In the genomic region with DNA sequence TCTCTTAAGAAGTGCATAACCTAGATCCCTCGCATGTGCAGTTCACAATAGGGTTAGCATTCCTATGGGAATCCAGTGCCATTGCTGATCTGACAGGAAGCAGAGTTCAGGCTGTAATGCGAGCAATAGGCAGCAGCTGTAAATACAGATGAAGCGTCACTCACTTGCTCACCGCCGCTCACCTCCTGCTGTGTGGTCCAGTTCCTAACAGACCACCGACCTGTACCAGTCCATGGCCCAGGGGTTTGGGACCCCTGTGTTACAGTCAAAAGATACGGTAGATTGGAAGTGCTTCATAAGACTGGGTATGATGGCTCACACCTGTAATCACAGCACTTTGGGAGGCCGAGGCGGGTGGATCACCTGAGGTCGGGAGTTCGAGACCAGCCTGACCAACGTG, we compare ENCODE assay signal across 20 cellular contexts. TPM values are rescaled to one million over a fixed set of nuclear protein-coding genes. Genes with fewer than 3 reads are reported as not detected.
A peak's percentile ranks its signal among the peaks of the same experiment; 100 is the strongest.
DNase-seq lines count a peak whose midpoint lies in the region; ATAC-seq, FAIRE-seq and TF ChIP-seq lines count a peak whose summit lies in the region.
"Had no signal": no experiment of that assay in that cellular context is flagged by ENCODE, and none has a peak within 500 bp of the region (broad histone marks: within the 10 kb centered on the region; RNA-seq: fewer than 3 reads in every experiment).

No MANE protein-coding gene starts in this region.

- H3K4me1 ChIP-seq in CD4-positive, alpha-beta memory T cell (ENCODE audit: insufficient read depth, low read length): peaks cover 39% of the 10 kb centered on the region
- H3K4me1 ChIP-seq in K562 (replicated peaks in 1 of 2; ENCODE audit: control insufficient read depth in 2 of 2, insufficient read depth in 2 of 2, low read length in 2 of 2): peaks cover 24 to 43% of the 10 kb centered on the region in 2 experiments
- peaks cover 2 to 13% of the 10 kb centered on the region in 2 donors for H3K4me1 ChIP-seq in neuronal stem cell (ENCODE audit: control insufficient read depth in 2 of 2, insufficient read depth in 1 of 2, low read depth in 1 of 2, low read length in 2 of 2)

- H3K27ac ChIP-seq in CD4-positive, alpha-beta memory T cell (ENCODE audit: low read depth, low read length): no peak overlapping the region
- peak overlapping the region; percentile 46; the same call in 2 of the 3 replicates for H3K27ac ChIP-seq in K562 (ENCODE audit: extremely low read depth, low read depth, low read length)
- H3K27ac ChIP-seq in neuronal stem cell (replicated peaks; ENCODE audit: low read length): no peak overlapping the region
- H3K27ac ChIP-seq: BLaER1 treated with 17β-estradiol and CSF1 and Interleukin-3, amounts not matched to agents 10 nM and 100 nM; pancreas; uterus had no signal

- H3K4me1 Mint-ChIP-seq in CD4-positive, alpha-beta memory T cell: peaks cover 41 to 56% (median 50%) of the 10 kb centered on the region in 4 donors

- TF ChIP-seq POLR2A in K562 (conservative IDR thresholded peaks at IDR 0.05) (no peak; the same call in 1 of the 2 replicates), GM18505 (IDR thresholded peaks at IDR 0.05; ENCODE audit: borderline replicate concordance, extremely low read depth, insufficient read depth, insufficient read length) (no peak)

- H3K9ac ChIP-seq in K562 (ENCODE audit: insufficient read depth in 1 of 2, low read depth in 2 of 2, low read length in 2 of 2) (peak overlapping the region; percentile 83 to 97), neuronal stem cell (ENCODE audit: low read depth, low read length, poor library complexity) (no peak overlapping the region)
- H3K9ac ChIP-seq: BLaER1 treated with 17β-estradiol and CSF1 and Interleukin-3, amounts not matched to agents 10 nM and 100 nM had no signal

- H3K79me2 ChIP-seq in K562 (ENCODE audit: control insufficient read depth, insufficient read depth, low read length): peaks cover 99% of the 10 kb centered on the region

- intact Hi-C loops in CD4-positive, alpha-beta memory T cell (cut with micrococcal nuclease): no loop called here
- intact Hi-C loops in K562 (cut with micrococcal nuclease): no loop called here

- no peak overlapping the region for H4K91ac ChIP-seq in neuronal stem cell (ENCODE audit: low read depth, low read length, poor library complexity)

- TF ChIP-seq CTCF in K562 (IDR thresholded peaks at IDR 0.05 in 2 of 3, conservative IDR thresholded peaks at IDR 0.05 in 1 of 3; ENCODE audit: insufficient read depth in 2 of 3, low read depth in 1 of 3, low read length in 3 of 3): no peak

- H3K9me1 ChIP-seq in K562 (ENCODE audit: control insufficient read depth, insufficient read depth, low read length): no peaks in the 10 kb centered on the region

- H2AFZ ChIP-seq in K562 (ENCODE audit: low read depth, low read length) (no peak overlapping the region), neuronal stem cell (ENCODE audit: low read length) (no peak overlapping the region)

- FAIRE-seq in K562 (lab: Jason Lieb, UNC): no peak
- FAIRE-seq in HTR-8/SVneo (lab: Jason Lieb, UNC): no peak
- FAIRE-seq: HepG2, islet of Langerhans, pancreas, RCC 7860 had no signal

- ATAC-seq in K562 (no peak), GM18505 (IDR thresholded peaks at IDR 0.05; ENCODE audit: unreplicated experiment) (no peak)
- ATAC-seq: heart right ventricle; pancreas; stimulated activated naive CD8-positive, alpha-beta T cell treated with anti-CD3 and anti-CD28 coated beads, Interleukin-15, amount 100 ng/mL, for 72 hours had no signal

- no peak overlapping the region for H2BK15ac ChIP-seq in neuronal stem cell (ENCODE audit: low read length)

- peak overlapping the region; percentile 94 for H3K14ac ChIP-seq in neuronal stem cell (ENCODE audit: low read length)

- H3K4me3 Mint-ChIP-seq in CD4-positive, alpha-beta memory T cell: peak overlapping the region in 1 of 8 donors; percentile 89
- H3K4me3 Mint-ChIP-seq: activated naive CD8-positive, alpha-beta T cell treated with anti-CD3 and anti-CD28 coated beads, Interleukin-2, amount 10 ng/mL, durations not matched to agents 7 days and 5 days; mesothelial cell of epicardium had no signal

- H4K20me1 ChIP-seq in K562 (replicated peaks; ENCODE audit: control insufficient read depth, insufficient read depth, low read length): no peaks in the 10 kb centered on the region

- CTCF ChIA-PET in CD4-positive, alpha-beta memory T cell (lab: Charles Lee; ENCODE audit: partially characterized antibody): interaction anchor here (4.2 to 9.5 kb wide), 2 partner anchors 21 to 68 kb away, joined by 21 to 68 read pairs; no protein-coding TSS in a partner anchor
- CTCF ChIA-PET in K562 (lab: Yijun Ruan, JAX; ENCODE audit: low intra/inter-chr PET ratio): no interaction called here

- WGBS in K562 (ENCODE audit: insufficient coverage, low coverage, missing lambda C conversion rate): 2% methylated on average over 12 of the region's 12 CpGs
- WGBS in neuronal stem cell (ENCODE audit: extremely low coverage in 2 of 2, insufficient read length in 2 of 2, insufficient replicate concordance in 1 of 2), 2 donors: no CpG with 5 or more reads among the region's 12 CpGs

- peaks cover 30% of the 10 kb centered on the region for H3K36me3 ChIP-seq in CD4-positive, alpha-beta memory T cell (ENCODE audit: insufficient read depth, low read length)
- H3K36me3 ChIP-seq in K562 (ENCODE audit: control insufficient read depth, insufficient read depth, low read length) (peaks cover 68% of the 10 kb centered on the region), neuronal stem cell (replicated peaks in 1 of 2; ENCODE audit: control insufficient read depth in 2 of 2, insufficient read depth in 2 of 2, low read length in 2 of 2) (no peaks in the 10 kb centered on the region)
- H3K36me3 ChIP-seq: uterus had no signal

- DNase-seq in NCI-H82 (lab: John Stamatoyannopoulos, UW): peak; percentile 54
- DNase-seq in NCI-H82 treated with DMSO at 0.1 percent for 48 hours (lab: John Stamatoyannopoulos, UW; ENCODE audit: unreplicated experiment): no peak
- DNase-seq in CD4-positive, alpha-beta memory T cell: no peak
- no peak for DNase-seq in K562 (ENCODE audit: extremely low read depth in 1 of 4, low spot score in 3 of 4)
- no peak for DNase-seq in neuronal stem cell (ENCODE audit: low spot score)
- no peak for DNase-seq in MV-4-11 (lab: John Stamatoyannopoulos, UW)
- DNase-seq in HTR-8/SVneo (ENCODE audit: insufficient read length, low spot score): no peak
- DNase-seq: activated naive CD8-positive, alpha-beta T cell treated with anti-CD3 and anti-CD28 coated beads, Interleukin-2, amount 10 ng/mL, durations not matched to agents 7 days and 5 days; effector memory CD4-positive, alpha-beta T cell; NCI-H2081; stimulated activated naive CD8-positive, alpha-beta T cell treated with anti-CD3 and anti-CD28 coated beads, Interleukin-15, amount 100 ng/mL, for 72 hours had no signal

- no peaks in the 10 kb centered on the region for H3K27me3 Mint-ChIP-seq in CD4-positive, alpha-beta memory T cell
- H3K27me3 Mint-ChIP-seq: activated naive CD8-positive, alpha-beta T cell treated with anti-CD3 and anti-CD28 coated beads, Interleukin-2, amount 10 ng/mL, durations not matched to agents 7 days and 5 days; stimulated activated naive CD8-positive, alpha-beta T cell treated with anti-CD3 and anti-CD28 coated beads, Interleukin-15, amount 100 ng/mL, for 72 hours had no signal

- POLR2A ChIA-PET in CD4-positive, alpha-beta memory T cell (lab: Charles Lee; ENCODE audit: partially characterized antibody): interaction anchor here (1.9 to 11.0 kb wide), 3 partner anchors 17 to 69 kb away, joined by 8 to 255 read pairs (median 137); partner anchors contain the start of gene STAT5B
- POLR2A ChIA-PET in K562 (lab: Yijun Ruan, JAX): interaction anchor here (0.8 to 2.7 kb wide), 6 partner anchors 10 to 69 kb away, joined by 3 to 13 read pairs (median 6); no protein-coding TSS in a partner anchor

- H3K4ac ChIP-seq in neuronal stem cell (ENCODE audit: low read length): no peak overlapping the region

- BruUV-seq in K562 (replicated peaks; lab: Mats Ljungman, UMichigan): no TSS peak

- H2BK12ac ChIP-seq in neuronal stem cell (ENCODE audit: low read length): no peak overlapping the region

- H2BK5ac ChIP-seq in neuronal stem cell (ENCODE audit: low read length): no peak overlapping the region

- H3K4me2 ChIP-seq in K562 (ENCODE audit: insufficient read depth, low read length): peak overlapping the region; percentile 88
- no peak overlapping the region for H3K4me2 ChIP-seq in neuronal stem cell (ENCODE audit: insufficient read depth, low read length, poor library complexity, severe bottlenecking)

- H3K36me3 Mint-ChIP-seq in CD4-positive, alpha-beta memory T cell: peaks cover 25 to 65% of the 10 kb centered on the region in 2 donors
- H3K36me3 Mint-ChIP-seq: mesothelial cell of epicardium had no signal

- H3K27me3 ChIP-seq in CD4-positive, alpha-beta memory T cell (ENCODE audit: insufficient read depth, low read length): no peaks in the 10 kb centered on the region
- H3K27me3 ChIP-seq in K562 (ENCODE audit: control insufficient read depth in 2 of 2, insufficient read depth in 2 of 2, low read length in 2 of 2) (no peaks in the 10 kb centered on the region), neuronal stem cell (ENCODE audit: control insufficient read depth in 3 of 3, insufficient read depth in 3 of 3, low read depth in 1 of 3, low read length in 3 of 3) (peaks cover 7 to 46% (median 38%) of the 10 kb centered on the region in 3 experiments)
- H3K27me3 ChIP-seq: heart right ventricle, pancreas, uterus had no signal

- H3K9me3 Mint-ChIP-seq in CD4-positive, alpha-beta memory T cell: no peaks in the 10 kb centered on the region
- H3K9me3 Mint-ChIP-seq: activated naive CD8-positive, alpha-beta T cell treated with anti-CD3 and anti-CD28 coated beads, Interleukin-2, amount 10 ng/mL, durations not matched to agents 7 days and 5 days; mesothelial cell of epicardium; stimulated activated naive CD8-positive, alpha-beta T cell treated with anti-CD3 and anti-CD28 coated beads, Interleukin-15, amount 100 ng/mL, for 72 hours had no signal

- no peak overlapping the region for H3K4me3 ChIP-seq in CD4-positive, alpha-beta memory T cell (ENCODE audit: low read length in 2 of 2)
- peak overlapping the region; percentile 88 for H3K4me3 ChIP-seq in K562
- H3K4me3 ChIP-seq in neuronal stem cell (ENCODE audit: low read length in 2 of 2): no peak overlapping the region
- H3K4me3 ChIP-seq: BLaER1 treated with 17β-estradiol and CSF1 and Interleukin-3, amounts not matched to agents 10 nM and 100 nM; heart right ventricle; pancreas; uterus had no signal

- no peak overlapping the region for H4K8ac ChIP-seq in neuronal stem cell (ENCODE audit: low read depth, low read length)

- no peak overlapping the region for H3K18ac ChIP-seq in neuronal stem cell (ENCODE audit: low read length)

- peaks cover 2% of the 10 kb centered on the region for H3K79me1 ChIP-seq in neuronal stem cell (ENCODE audit: low read depth, low read length)

- TF ChIP-seq RAD21 in K562 (CRISPR knock-in tag; conservative IDR thresholded peaks at IDR 0.05 in 1 of 2, IDR thresholded peaks at IDR 0.05 in 1 of 2): no peak

- TF ChIP-seq EP300 in K562 (IDR thresholded peaks at IDR 0.05; ENCODE audit: low read length): no peak

- no peak overlapping the region for H2AK5ac ChIP-seq in neuronal stem cell (ENCODE audit: low read depth, low read length)

- H3K23ac ChIP-seq in neuronal stem cell (ENCODE audit: low read depth, low read length, poor library complexity): no peak overlapping the region

- peak overlapping the region; percentile 11 to 93 (median 38) for H3K27ac Mint-ChIP-seq in CD4-positive, alpha-beta memory T cell
- H3K27ac Mint-ChIP-seq: mesothelial cell of epicardium had no signal

- no peak overlapping the region for H2BK120ac ChIP-seq in neuronal stem cell (ENCODE audit: low read depth, low read length)

- H3K9me3 ChIP-seq in CD4-positive, alpha-beta memory T cell (ENCODE audit: control insufficient read depth in 1 of 2, low read length in 2 of 2): no peaks in the 10 kb centered on the region
- H3K9me3 ChIP-seq in K562 (replicated peaks; ENCODE audit: control insufficient read depth, insufficient read depth, low read depth, low read length): no peaks in the 10 kb centered on the region
- no peaks in the 10 kb centered on the region for H3K9me3 ChIP-seq in neuronal stem cell (replicated peaks in 1 of 2; ENCODE audit: control insufficient read depth in 2 of 2, insufficient read depth in 1 of 2, low read depth in 1 of 2, low read length in 2 of 2)
- H3K9me3 ChIP-seq: BLaER1 treated with 17β-estradiol and CSF1 and Interleukin-3, amounts not matched to agents 10 nM and 100 nM; heart right ventricle; pancreas; uterus had no signal

- in situ Hi-C loops in K562 (cut with MboI): no loop called here

RNA-seq across cellular contexts. Expression of gene STAT5A, which starts 2.8 kb away (rescaled TPM):
- total RNA-seq in CD4-positive, alpha-beta memory T cell: 100 to 1,000 TPM; 130 to 133 TPM
- polyA plus RNA-seq in CD4-positive, alpha-beta memory T cell: 10 to 100 TPM; 66.7 to 94.6 TPM
- 251 and 757 TPM in 2 replicates for total RNA-seq in K562 (2011; cell fraction: chromatin; rRNA removed; ENCODE audit: low replicate concordance)
- 428 and 505 TPM in 2 replicates for total RNA-seq in K562 (2011; cell fraction: nucleolus; rRNA removed)
- total RNA-seq in K562 (2011; cell fraction: nucleoplasm; rRNA removed): 262 and 311 TPM in 2 replicates
- total RNA-seq in K562 (2014; rRNA removed) (391 and 467 TPM in 2 replicates), K562 (2014; rRNA removed; fragmentation: Illumina TruSeq; extraction: Trizol) (156 and 174 TPM in 2 replicates), K562 (2015; rRNA removed; fragmentation: Illumina TruSeq; extraction: Trizol) (177 and 195 TPM in 2 replicates), K562 (2021) (377 and 414 TPM in 2 replicates)
- polyA plus RNA-seq in K562 (2011; rRNA removed) (131 and 196 TPM in 2 replicates), K562 (2014; fragmentation: Illumina TruSeq; extraction: Trizol) (379 and 415 TPM in 2 replicates), K562 (2014; fragmentation: Nextera tagmentation; extraction: Ambion mirVana) (10 to 100 TPM; 79.9 to 81.8 TPM), K562 (2014; rRNA removed) (239 and 248 TPM in 2 replicates)
- 76.7 and 247 TPM in 2 replicates for polyA plus RNA-seq in K562 (2011; cell fraction: cytosol; rRNA removed)
- polyA plus RNA-seq in K562 (2011; cell fraction: nucleus; rRNA removed): 268 and 853 TPM in 2 replicates
- 303 and 408 TPM in 2 replicates for polyA plus RNA-seq in K562 (2012)
- polyA minus RNA-seq in K562 (2011; rRNA and poly(A)+ RNA removed): 114 and 250 TPM in 2 replicates
- polyA minus RNA-seq in K562 (2011; cell fraction: cytosol; rRNA and poly(A)+ RNA removed): 124 and 299 TPM in 2 replicates
- 105 and 217 TPM in 2 replicates for polyA minus RNA-seq in K562 (2011; cell fraction: nucleus; rRNA and poly(A)+ RNA removed)
- 1.8 TPM for polyA plus RNA-seq in neuronal stem cell (2013, experiment 1 of 2)
- polyA plus RNA-seq in neuronal stem cell (2013, experiment 2 of 2): 1.7 TPM

RNA-seq across cellular contexts. Expression of gene STAT5B, which starts 14.9 kb away (rescaled TPM):
- 100 to 1,000 TPM; 244 to 261 TPM for total RNA-seq in CD4-positive, alpha-beta memory T cell
- 100 to 1,000 TPM in 1 of 2 donors, 10 to 100 TPM in 1; 91.3 to 146 TPM for polyA plus RNA-seq in CD4-positive, alpha-beta memory T cell
- 425 and 510 TPM in 2 replicates for total RNA-seq in K562 (2011; cell fraction: chromatin; rRNA removed; ENCODE audit: low replicate concordance)
- 258 and 266 TPM in 2 replicates for total RNA-seq in K562 (2011; cell fraction: nucleolus; rRNA removed)
- total RNA-seq in K562 (2011; cell fraction: nucleoplasm; rRNA removed): 265 and 278 TPM in 2 replicates
- 92.4 and 113 TPM in 2 replicates for total RNA-seq in K562 (2014; rRNA removed)
- total RNA-seq in K562 (2014; rRNA removed; fragmentation: Illumina TruSeq; extraction: Trizol): 75.5 and 75.7 TPM in 2 replicates
- 63.5 and 65.2 TPM in 2 replicates for total RNA-seq in K562 (2015; rRNA removed; fragmentation: Illumina TruSeq; extraction: Trizol)
- total RNA-seq in K562 (2021): 134 TPM in 2 replicates
- 147 and 176 TPM in 2 replicates for polyA plus RNA-seq in K562 (2011; rRNA removed)
- polyA plus RNA-seq in K562 (2011; cell fraction: cytosol; rRNA removed): 94.2 and 122 TPM in 2 replicates
- polyA plus RNA-seq in K562 (2011; cell fraction: nucleus; rRNA removed): 190 and 298 TPM in 2 replicates
- 79.5 and 138 TPM in 2 replicates for polyA plus RNA-seq in K562 (2012)
- 117 and 130 TPM in 2 replicates for polyA plus RNA-seq in K562 (2014; fragmentation: Illumina TruSeq; extraction: Trizol)
- polyA plus RNA-seq in K562 (2014; fragmentation: Nextera tagmentation; extraction: Ambion mirVana): 10 to 100 TPM; 20.8 to 23.5 TPM
- 109 and 124 TPM in 2 replicates for polyA plus RNA-seq in K562 (2014; rRNA removed)
- polyA minus RNA-seq in K562 (2011; rRNA and poly(A)+ RNA removed): 101 and 127 TPM in 2 replicates
- 79.7 and 81.7 TPM in 2 replicates for polyA minus RNA-seq in K562 (2011; cell fraction: cytosol; rRNA and poly(A)+ RNA removed)
- 54.4 and 60.3 TPM in 2 replicates for polyA minus RNA-seq in K562 (2011; cell fraction: nucleus; rRNA and poly(A)+ RNA removed)
- polyA plus RNA-seq in neuronal stem cell (2013, experiment 1 of 2): 38.6 TPM
- polyA plus RNA-seq in neuronal stem cell (2013, experiment 2 of 2): 40.6 TPM
